In the genomic region with DNA sequence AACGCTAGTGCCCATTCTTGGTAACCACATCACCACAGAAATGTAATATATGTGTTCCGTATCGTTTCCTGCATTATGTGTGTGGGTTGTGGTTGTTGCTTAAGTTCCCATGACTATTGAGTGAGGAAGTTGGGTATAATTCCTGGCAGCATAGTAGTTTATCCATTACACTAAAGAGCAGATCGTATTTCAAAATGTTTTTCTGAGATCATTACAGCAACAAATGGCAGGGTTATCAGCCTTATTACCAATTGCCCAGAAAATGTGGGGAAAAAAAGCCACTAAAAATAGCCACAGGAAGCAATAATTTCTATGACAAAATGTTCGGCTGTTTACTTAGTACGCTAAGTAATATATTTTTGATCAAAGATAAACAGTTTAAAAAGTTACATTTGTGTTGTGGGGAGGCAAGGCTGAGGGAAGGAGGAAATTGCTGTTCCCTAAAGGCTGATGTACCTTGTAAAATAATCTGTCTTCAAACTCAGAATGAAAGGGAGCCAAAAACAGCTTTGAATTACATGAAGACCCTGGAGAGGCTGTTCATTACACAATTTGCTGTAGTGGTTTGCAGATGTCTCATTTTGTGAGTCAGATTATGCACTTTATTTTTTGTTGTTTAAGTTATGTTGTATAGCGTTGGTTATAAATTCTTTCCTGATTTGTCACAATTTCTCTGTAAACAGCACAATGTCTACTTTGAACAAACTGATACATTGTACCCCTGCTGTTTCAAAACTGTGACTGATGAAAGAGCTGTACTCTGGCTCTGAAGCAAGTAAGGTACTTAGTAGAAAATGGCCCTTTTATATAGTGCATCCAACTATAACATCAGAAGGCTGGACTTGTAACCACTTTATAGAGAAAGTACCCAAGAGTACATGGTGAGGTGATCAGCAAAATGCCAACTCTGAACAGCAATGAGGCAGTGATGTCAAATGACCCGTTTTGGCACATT, we compare ENCODE assay signal across 7 cellular contexts.
A peak's percentile ranks its signal among the peaks of the same experiment; 100 is the strongest.
DNase-seq lines count a peak whose midpoint lies in the region; ATAC-seq, FAIRE-seq and TF ChIP-seq lines count a peak whose summit lies in the region.

No MANE protein-coding gene starts in this region.

- no peak overlapping the region for H3K4me2 ChIP-seq in OCI-LY7 (ENCODE audit: low read length)

- no peak overlapping the region for H3K4me3 ChIP-seq in cardiac fibroblast (replicated peaks in 1 of 2; ENCODE audit: low read depth in 2 of 2, low read length in 2 of 2)
- H3K4me3 ChIP-seq in OCI-LY7 (ENCODE audit: low read depth, low read length, poor library complexity, severe bottlenecking) = no peak overlapping the region

- no peaks in the 10 kb centered on the region for H3K79me2 ChIP-seq in OCI-LY7 (ENCODE audit: insufficient read depth, low read depth, low read length)

- no peak overlapping the region for H2AFZ ChIP-seq in OCI-LY7 (ENCODE audit: low read length)

- intact Hi-C loops in OCI-LY7 (cut with micrococcal nuclease; ENCODE audit: unreplicated experiment) = no loop called here

- no peaks in the 10 kb centered on the region for H3K4me1 ChIP-seq in OCI-LY7 (ENCODE audit: insufficient read depth, low read length, poor library complexity, severe bottlenecking)

- TF ChIP-seq CTCF in cardiac fibroblast (IDR thresholded peaks at IDR 0.05; ENCODE audit: low read depth, low read length) (no peak), OCI-LY7 (conservative IDR thresholded peaks at IDR 0.05; ENCODE audit: low read length) (no peak)

- no peaks in the 10 kb centered on the region for H3K9me2 ChIP-seq in OCI-LY7 (ENCODE audit: insufficient read depth, low read length)

- TF ChIP-seq POLR2A in H54 (IDR thresholded peaks at IDR 0.05; ENCODE audit: low read depth, low read length) = no peak

- no peaks in the 10 kb centered on the region for H4K20me1 ChIP-seq in OCI-LY7 (ENCODE audit: insufficient read depth, low read length)

- no peak overlapping the region for H3K27ac ChIP-seq in OCI-LY7 (ENCODE audit: low read depth, low read length, poor library complexity, severe bottlenecking)

- no peaks in the 10 kb centered on the region for H3K9me3 ChIP-seq in OCI-LY7 (ENCODE audit: low read length)

- no TSS peak for BruUV-seq in OCI-LY7 (replicated peaks; lab: Mats Ljungman, UMichigan)

- no peaks in the 10 kb centered on the region for H3K36me3 ChIP-seq in OCI-LY7 (ENCODE audit: insufficient read depth, low read length)

- DNase-seq in H54 (ENCODE audit: insufficient read length, low spot score) (peak; percentile 22), NCI-H2029 treated with DMSO at 0.1 percent for 48 hours (lab: John Stamatoyannopoulos, UW) (peak; percentile 67), cardiac fibroblast (ENCODE audit: low read depth in 2 of 2) (peak; percentile 97 to 99), non-pigmented ciliary epithelial cell (ENCODE audit: low read depth) (peak; percentile 99), OCI-LY7 (ENCODE audit: low spot score) (no peak)
- DNase-seq in activated CD8-positive, alpha-beta memory T cell treated with anti-CD3 and anti-CD28 coated beads, Interleukin-2, amount 50 U/mL, for 4 hours = no peak

- CTCF ChIA-PET in OCI-LY7 (lab: Charles Lee; ENCODE audit: unreplicated experiment) = interaction anchor here (0.6 kb wide), 1 partner anchor 1952 kb away, joined by 3 read pairs; no protein-coding TSS in a partner anchor

- no peak for ATAC-seq in esophagus mucosa

- peak; percentile 99 for FAIRE-seq in H54 (lab: Jason Lieb, UNC)

- POLR2A ChIA-PET in OCI-LY7 (lab: Charles Lee) = interaction anchor here (0.7 kb wide), 1 partner anchor 12 kb away, joined by 3 read pairs; no protein-coding TSS in a partner anchor

Comparison
In these comparisons a context has a peak if more than half of its experiments do, and no peak if none do; other contexts are left out.
1. DNase-seq: peak in H54 (single experiment), NCI-H2029 treated with DMSO at 0.1 percent for 48 hours (single experiment), cardiac fibroblast (2 of 2) and non-pigmented ciliary epithelial cell (single experiment); none in activated CD8-positive, alpha-beta memory T cell treated with anti-CD3 and anti-CD28 coated beads, Interleukin-2, amount 50 U/mL, for 4 hours (single experiment) and OCI-LY7 (single experiment).